In genomic region chr5:67346611-67347010, GRCh38 we compare ENCODE assay signal across 23 cellular contexts.
A peak's percentile ranks its signal among the peaks of the same experiment; 100 is the strongest.
DNase-seq lines count a peak whose midpoint lies in the region; FAIRE-seq and TF ChIP-seq lines count a peak whose summit lies in the region.
"Had no signal": no experiment of that assay in that cellular context is flagged by ENCODE, and none has a peak within 500 bp of the region (broad histone marks: within the 10 kb centered on the region; RNA-seq: fewer than 3 reads in every experiment).

No MANE protein-coding gene starts in this region.

- H3K9me3 ChIP-seq in mammary epithelial cell (replicated peaks; ENCODE audit: insufficient read depth, low read length) (no peaks in the 10 kb centered on the region), kidney (ENCODE audit: control insufficient read depth in 1 of 2, low read length in 2 of 2) (peaks cover 0 to 4% of the 10 kb centered on the region in 2 donors)
- H3K9me3 ChIP-seq: Caco-2 had no signal

- H3K27me3 Mint-ChIP-seq in MCF 10A (ENCODE audit: insufficient read depth, unreplicated experiment), result no peaks in the 10 kb centered on the region

- BruUV-seq in mammary epithelial cell (replicated peaks; lab: Mats Ljungman, UMichigan) (no TSS peak), MCF 10A (replicated peaks; lab: Mats Ljungman, UMichigan) (no TSS peak)

- intact Hi-C loops in mammary epithelial cell (cut with micrococcal nuclease), result no loop called here
- intact Hi-C loops in MCF 10A (cut with micrococcal nuclease), result no loop called here
- intact Hi-C loops in kidney (cut with DNase I), result no loop called here

- H3K79me2 ChIP-seq in mammary epithelial cell (ENCODE audit: insufficient read depth, low read length), result no peaks in the 10 kb centered on the region

- POLR2A ChIA-PET in MCF 10A (lab: Yijun Ruan, JAX), result no interaction called here

- no peaks in the 10 kb centered on the region for H4K20me1 ChIP-seq in mammary epithelial cell (ENCODE audit: insufficient read depth, low read length)
- H4K20me1 ChIP-seq: BLaER1 had no signal

- no peaks in the 10 kb centered on the region for H3K27me3 ChIP-seq in mammary epithelial cell (ENCODE audit: insufficient read depth, low read length)
- H3K27me3 ChIP-seq: BLaER1 had no signal

- 78% methylated on average over 2 of the region's 2 CpGs for WGBS in mammary epithelial cell (ENCODE audit: low coverage, missing lambda C conversion rate)

- in situ Hi-C loops in mammary epithelial cell (cut with MboI; ENCODE audit: low sequenced_read_pairs in 2 of 2), result no loop called here

- CTCF ChIA-PET in mammary epithelial cell (lab: Charles Lee; ENCODE audit: low non-redundant PET) (no interaction called here), MCF 10A (lab: Yijun Ruan, JAX) (no interaction called here)

- peaks cover 29% of the 10 kb centered on the region for H3K9me3 Mint-ChIP-seq in MCF 10A (ENCODE audit: unreplicated experiment)

- no peaks in the 10 kb centered on the region for H3K4me1 Mint-ChIP-seq in MCF 10A (ENCODE audit: insufficient read depth, unreplicated experiment)

- H3K27ac ChIP-seq in mammary epithelial cell (ENCODE audit: insufficient read depth, low read depth, low read length), result no peak overlapping the region
- no peak overlapping the region for H3K27ac ChIP-seq in kidney (ENCODE audit: low read depth in 2 of 2, low read length in 2 of 2)
- H3K27ac ChIP-seq: 22Rv1, BLaER1, C4-2B, GM23248 had no signal

- DNase-seq in DMS79 treated with DMSO at 0.1 percent for 48 hours (lab: John Stamatoyannopoulos, UW) (peak; percentile 22), DMS79 (lab: John Stamatoyannopoulos, UW) (no peak), mammary epithelial cell (peak; percentile 72), MCF 10A (ENCODE audit: unreplicated experiment) (no peak), epithelial cell of esophagus (ENCODE audit: low read depth) (peak; percentile 13), NCI-H748 treated with DMSO at 0.1 percent for 48 hours (lab: John Stamatoyannopoulos, UW) (no peak), kidney (no peak)
- DNase-seq in activated CD4-positive, alpha-beta T cell treated with anti-CD3 and anti-CD28 coated beads for 1 hour, result no peak
- DNase-seq: Caco-2; CD4-positive, CD25-positive, alpha-beta regulatory T cell; CD8-positive, alpha-beta T cell; DMS53; EL; GDM1; GM23248; H9 had no signal

- H3K27ac Mint-ChIP-seq in MCF 10A (ENCODE audit: low read depth, unreplicated experiment), result no peak overlapping the region
- H3K27ac Mint-ChIP-seq: B cell; CD4-positive, CD25-positive, alpha-beta regulatory T cell; CD8-positive, alpha-beta T cell had no signal

- no peak for FAIRE-seq in kidney (lab: Jason Lieb, UNC)
- FAIRE-seq: A204.1, GM12878, GM19239 had no signal

- H3K36me3 ChIP-seq in mammary epithelial cell (ENCODE audit: insufficient read depth, low read length), result no peaks in the 10 kb centered on the region
- no peaks in the 10 kb centered on the region for H3K36me3 ChIP-seq in kidney (ENCODE audit: control insufficient read depth in 1 of 2, insufficient read depth in 2 of 2, low read length in 2 of 2)
- H3K36me3 ChIP-seq: BLaER1 had no signal

- TF ChIP-seq CTCF in mammary epithelial cell (conservative IDR thresholded peaks at IDR 0.05 in 1 of 2, IDR thresholded peaks at IDR 0.05 in 1 of 2; ENCODE audit: extremely low read depth in 1 of 2, insufficient read depth in 1 of 2, low read depth in 1 of 2, low read length in 2 of 2) (no peak), MCF 10A (IDR thresholded peaks at IDR 0.05; ENCODE audit: unreplicated experiment) (no peak), epithelial cell of esophagus (IDR thresholded peaks at IDR 0.05; ENCODE audit: insufficient read depth, low read depth, low read length, missing control alignments) (no peak), kidney (IDR thresholded peaks at IDR 0.05; ENCODE audit: borderline replicate concordance, extremely low read depth, insufficient read depth) (no peak)

- H3K4me2 ChIP-seq in mammary epithelial cell (ENCODE audit: insufficient read depth, low read depth, low read length), result peak overlapping the region; percentile 25
- H3K4me2 ChIP-seq: BLaER1 had no signal

- H3K4me3 ChIP-seq in mammary epithelial cell (replicated peaks in 1 of 3; ENCODE audit: insufficient read depth in 1 of 3, low read depth in 2 of 3, low read length in 3 of 3) (no peak overlapping the region), epithelial cell of esophagus (ENCODE audit: low read length) (no peak overlapping the region), kidney (ENCODE audit: low read length in 2 of 2) (no peak overlapping the region)
- H3K4me3 ChIP-seq: BLaER1, GM12878, GM23248 had no signal

- H3K9ac ChIP-seq in mammary epithelial cell (ENCODE audit: insufficient read depth, low read length) (no peak overlapping the region), kidney (ENCODE audit: low read length in 2 of 2) (no peak overlapping the region)
- H3K9ac ChIP-seq: BLaER1, GM23248 had no signal

- H3K4me3 Mint-ChIP-seq in MCF 10A (ENCODE audit: unreplicated experiment), result no peak overlapping the region
- H3K4me3 Mint-ChIP-seq: B cell; CD4-positive, CD25-positive, alpha-beta regulatory T cell; CD8-positive, alpha-beta T cell; H9 had no signal

- peak overlapping the region; percentile 37 for H2AFZ ChIP-seq in mammary epithelial cell (ENCODE audit: low read depth, low read length)
- H2AFZ ChIP-seq: GM23248 had no signal

- H3K36me3 Mint-ChIP-seq in MCF 10A (ENCODE audit: insufficient read depth, unreplicated experiment), result peaks cover 6% of the 10 kb centered on the region

- peaks cover 9% of the 10 kb centered on the region for H3K4me1 ChIP-seq in mammary epithelial cell (ENCODE audit: insufficient read depth, low read length)
- no peaks in the 10 kb centered on the region for H3K4me1 ChIP-seq in kidney (ENCODE audit: control insufficient read depth in 1 of 2, insufficient read depth in 1 of 2, low read depth in 1 of 2, low read length in 2 of 2)
- H3K4me1 ChIP-seq: BLaER1, Caco-2 had no signal

- dilution Hi-C loops in mammary epithelial cell (cut with HindIII; ENCODE audit: low sequenced_read_pairs), result loop anchor here (5.0 kb wide), 1 partner anchor 84 kb away; no protein-coding TSS in a partner anchor

Comparison
In these comparisons a context has a peak if more than half of its experiments do, and no peak if none do; other contexts are left out.
1. DNase-seq: peak in DMS79 treated with DMSO at 0.1 percent for 48 hours (single experiment), mammary epithelial cell (single experiment) and epithelial cell of esophagus (single experiment); none in DMS79 (single experiment), MCF 10A (single experiment), activated CD4-positive, alpha-beta T cell treated with anti-CD3 and anti-CD28 coated beads for 1 hour (single experiment), NCI-H748 treated with DMSO at 0.1 percent for 48 hours (single experiment) and kidney (single experiment).